10 cellular contexts compared by ENCODE assay signal in the genomic region with DNA sequence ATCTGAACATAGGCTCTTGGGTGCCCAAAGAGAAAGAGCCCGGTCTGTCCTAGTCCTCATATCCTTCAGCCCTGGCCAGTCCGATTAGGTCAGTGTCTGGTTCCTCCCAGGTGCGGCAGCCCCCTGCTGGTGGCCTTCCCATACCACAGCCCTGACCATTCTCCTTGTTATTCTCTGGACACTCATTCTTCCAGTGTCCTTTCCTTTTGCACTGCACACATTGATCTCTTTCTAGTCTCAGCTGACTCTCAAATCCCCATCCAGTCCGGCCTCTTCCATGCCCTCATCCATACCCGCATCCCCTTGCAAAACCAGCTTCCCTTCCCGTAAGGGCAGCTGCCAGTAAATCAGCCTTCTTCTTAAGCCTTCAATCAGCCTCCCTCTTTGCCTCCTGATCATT.
DNase-seq lines count a peak whose midpoint lies in the region; ATAC-seq and TF ChIP-seq lines count a peak whose summit lies in the region.
"Had no signal": no experiment of that assay in that cellular context is flagged by ENCODE, and none has a peak within 500 bp of the region (broad histone marks: within the 10 kb centered on the region; RNA-seq: fewer than 3 reads in every experiment).

No MANE protein-coding gene starts in this region.

- H3K4me3 Mint-ChIP-seq in endodermal cell, result no peak overlapping the region
- H3K4me3 Mint-ChIP-seq: nephron progenitor cell had no signal

- H3K4me3 ChIP-seq in heart left ventricle (no peak overlapping the region), right atrium auricular region (no peak overlapping the region), NB4 (ENCODE audit: low read depth, low read length) (no peak overlapping the region), endodermal cell (ENCODE audit: low read length) (no peak overlapping the region), transverse colon (no peak overlapping the region)

- intact Hi-C loops in heart left ventricle (cut with DNase I) (no loop called here), transverse colon (cut with DNase I; ENCODE audit: low total_unique reads) (no loop called here)

- H3K27me3 Mint-ChIP-seq in endodermal cell (ENCODE audit: insufficient read depth), result no peaks in the 10 kb centered on the region

- ATAC-seq in heart left ventricle (no peak), GM19463 (IDR thresholded peaks at IDR 0.05; ENCODE audit: unreplicated experiment) (no peak)

- peaks cover 98% of the 10 kb centered on the region for H3K9me3 Mint-ChIP-seq in endodermal cell

- H3K9me3 ChIP-seq in heart left ventricle, result no peaks in the 10 kb centered on the region
- no peaks in the 10 kb centered on the region for H3K9me3 ChIP-seq in right atrium auricular region
- H3K9me3 ChIP-seq in endodermal cell (ENCODE audit: control insufficient read depth, low read length), result peaks cover 89% of the 10 kb centered on the region
- no peaks in the 10 kb centered on the region for H3K9me3 ChIP-seq in transverse colon

- TF ChIP-seq CTCF in heart left ventricle (IDR thresholded peaks at IDR 0.05), result peak in 8 of 12 donors; percentile 11 to 40 (median 20)
- peak in 1 of 2 donors; percentile 25 for TF ChIP-seq CTCF in right atrium auricular region (IDR thresholded peaks at IDR 0.05)
- peak; percentile 47 for TF ChIP-seq CTCF in NB4 (IDR thresholded peaks at IDR 0.05; ENCODE audit: low read depth, low read length)
- peak; percentile 26 for TF ChIP-seq CTCF in endodermal cell (conservative IDR thresholded peaks at IDR 0.05)
- TF ChIP-seq CTCF in transverse colon (IDR thresholded peaks at IDR 0.05), result peak; percentile 13 to 49 (median 43)

- no peak overlapping the region for H3K27ac ChIP-seq in heart left ventricle
- H3K27ac ChIP-seq in right atrium auricular region, result no peak overlapping the region
- H3K27ac ChIP-seq in endodermal cell (ENCODE audit: low read depth, low read length), result no peak overlapping the region
- H3K27ac ChIP-seq in transverse colon, result peak overlapping the region in 1 of 4 donors; percentile 94

- no peak overlapping the region for H3K27ac Mint-ChIP-seq in endodermal cell
- H3K27ac Mint-ChIP-seq: nephron progenitor cell had no signal

- 83 to 85% (median 85%) methylated on average over 6 of the region's 6 CpGs for WGBS in heart left ventricle, 4 donors
- WGBS in endodermal cell (ENCODE audit: insufficient coverage in 1 of 2, insufficient read length in 1 of 2), 2 experiments, result 83 to 86% methylated on average over 6 of the region's 6 CpGs
- 80 to 84% methylated on average over 6 of the region's 6 CpGs for WGBS in transverse colon (ENCODE audit: low coverage in 1 of 2), 2 donors

- H3K4me1 ChIP-seq in heart left ventricle, result peaks cover 0 to 20% (median 0%) of the 10 kb centered on the region in 12 donors
- peaks cover 0 to 4% of the 10 kb centered on the region in 2 donors for H3K4me1 ChIP-seq in right atrium auricular region
- no peaks in the 10 kb centered on the region for H3K4me1 ChIP-seq in endodermal cell (ENCODE audit: control insufficient read depth, insufficient read depth, low read length)
- H3K4me1 ChIP-seq in transverse colon, result peaks cover 0 to 28% (median 13%) of the 10 kb centered on the region in 4 donors

- H3K27me3 ChIP-seq in heart left ventricle (peaks cover 0 to 21% (median 0%) of the 10 kb centered on the region in 9 donors), right atrium auricular region (no peaks in the 10 kb centered on the region), endodermal cell (ENCODE audit: control insufficient read depth, insufficient read depth, low read length, poor library complexity, severe bottlenecking) (no peaks in the 10 kb centered on the region), transverse colon (no peaks in the 10 kb centered on the region)

- TF ChIP-seq POLR2A in heart left ventricle (IDR thresholded peaks at IDR 0.05), result no peak
- no peak for TF ChIP-seq POLR2A in NB4 (IDR thresholded peaks at IDR 0.05; ENCODE audit: extremely low read depth, insufficient read length)
- no peak for TF ChIP-seq POLR2A in transverse colon (IDR thresholded peaks at IDR 0.05)

- no peak overlapping the region for H3K9ac ChIP-seq in endodermal cell (ENCODE audit: extremely low read depth, low read length, poor library complexity, severe bottlenecking)

- DNase-seq in heart left ventricle (no peak), right atrium auricular region (ENCODE audit: low spot score) (no peak), NB4 (ENCODE audit: low read depth) (no peak), endodermal cell (no peak), transverse colon (peak; percentile 49), medulla oblongata (ENCODE audit: extremely low spot score) (no peak), NCI-H345 treated with DMSO at 0.1 percent for 48 hours (lab: John Stamatoyannopoulos, UW; ENCODE audit: unreplicated experiment) (no peak)
- DNase-seq: nephron progenitor cell; stimulated activated CD4-positive, alpha-beta T cell treated with anti-CD3 and anti-CD28 coated beads, Interleukin-4, amount 100 ng/mL, for 4 hours had no signal

- peaks cover 3% of the 10 kb centered on the region for H3K36me3 Mint-ChIP-seq in endodermal cell (ENCODE audit: low read depth)

- in situ Hi-C loops in transverse colon (cut with MboI; ENCODE audit: low pct_ligation_motif_present in 1 of 4, low pct_unique_long_range_greater_than_20kb in 1 of 4, low sequenced_read_pairs in 3 of 4), result no loop called here

- no peaks in the 10 kb centered on the region for H3K4me1 Mint-ChIP-seq in endodermal cell
- H3K4me1 Mint-ChIP-seq: nephron progenitor cell had no signal

- TF ChIP-seq EP300 in transverse colon (IDR thresholded peaks at IDR 0.05; ENCODE audit: low read depth), result no peak

- no peaks in the 10 kb centered on the region for H3K36me3 ChIP-seq in heart left ventricle
- H3K36me3 ChIP-seq in right atrium auricular region, result no peaks in the 10 kb centered on the region
- no peaks in the 10 kb centered on the region for H3K36me3 ChIP-seq in endodermal cell (ENCODE audit: control insufficient read depth, insufficient read depth, low read length)
- no peaks in the 10 kb centered on the region for H3K36me3 ChIP-seq in transverse colon
